ENCODE assay signal across 11 cellular contexts in the genomic region with DNA sequence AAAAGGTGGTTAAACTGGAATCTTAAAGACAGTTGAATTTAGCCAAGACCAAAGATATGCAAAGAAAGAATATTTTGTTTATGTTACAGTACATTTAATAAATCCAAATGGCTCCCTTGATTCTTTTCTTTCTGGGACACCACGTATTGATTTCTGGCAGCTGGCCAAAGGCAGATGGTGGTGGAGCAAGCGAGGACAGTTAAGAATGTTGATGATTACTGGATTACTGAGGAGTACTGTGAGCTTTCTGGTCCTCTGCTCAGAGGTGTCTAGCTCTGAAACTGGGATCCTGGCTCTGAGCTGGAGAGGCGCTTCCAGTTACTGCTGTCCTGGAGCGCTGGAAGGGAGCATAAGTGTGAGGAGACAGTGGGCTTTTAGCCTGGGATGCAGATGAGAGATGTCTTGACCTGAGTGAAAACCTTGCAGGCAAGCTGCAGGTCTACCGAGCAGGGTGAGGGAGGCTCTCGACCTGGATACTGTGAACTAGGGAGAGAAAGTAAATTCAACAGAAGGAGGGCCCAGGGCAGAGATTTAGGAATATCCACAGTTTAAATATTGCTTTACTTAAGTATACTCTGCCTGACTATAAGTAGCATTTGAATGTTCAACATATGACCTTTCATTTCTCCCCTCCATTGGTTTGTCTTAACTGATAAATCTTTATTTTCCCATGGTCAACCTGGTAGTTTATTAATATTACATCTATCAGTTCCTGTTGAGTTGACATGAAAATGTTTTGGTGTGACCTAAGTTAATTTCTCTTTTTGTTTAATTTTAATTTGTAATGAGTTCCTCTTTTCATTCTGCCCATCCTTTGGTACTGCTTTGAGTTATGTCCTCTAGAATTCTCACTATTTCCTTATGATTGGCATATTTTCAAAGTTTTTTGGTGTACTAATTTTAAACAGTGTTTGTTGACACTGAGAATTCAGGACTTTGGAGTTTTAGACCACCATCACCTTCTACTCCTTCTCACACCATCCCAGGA. TPM values are rescaled to one million over a fixed set of nuclear protein-coding genes. Genes with fewer than 3 reads are reported as not detected.
DNase-seq lines count a peak whose midpoint lies in the region; ATAC-seq and TF ChIP-seq lines count a peak whose summit lies in the region.
"Had no signal": no experiment of that assay in that cellular context is flagged by ENCODE, and none has a peak within 500 bp of the region (broad histone marks: within the 10 kb centered on the region; RNA-seq: fewer than 3 reads in every experiment).

No MANE protein-coding gene starts in this region.

- H4K20me1 ChIP-seq in BLaER1 = peaks cover 34% of the 10 kb centered on the region

- no peaks in the 10 kb centered on the region for H3K9me3 ChIP-seq in BLaER1

- no peak for ATAC-seq in GM18502 (IDR thresholded peaks at IDR 0.05; ENCODE audit: poor library complexity, unreplicated experiment)
- ATAC-seq in activated naive CD4-positive, alpha-beta T cell treated with anti-CD3 and anti-CD28 coated beads, Interleukin-2, amount 50 U/mL, for 72 hours = no peak

- H3K4me3 ChIP-seq in BLaER1 = peak overlapping the region; percentile 85
- peak overlapping the region; percentile 11 for H3K4me3 ChIP-seq in Jurkat, Clone E6-1 (ENCODE audit: low read length)
- H3K4me3 ChIP-seq: smooth muscle cell had no signal

- H3K9me3 Mint-ChIP-seq in dendritic cell treated with granulocyte-macrophage colony-stimulating factor and Interleukin-4, amounts not matched to agents 40 ng/mL and 50 ng/mL, for 4 days = no peaks in the 10 kb centered on the region
- no peaks in the 10 kb centered on the region for H3K9me3 Mint-ChIP-seq in mesothelial cell of epicardium
- H3K9me3 Mint-ChIP-seq in activated naive CD4-positive, alpha-beta T cell treated with anti-CD3 and anti-CD28 coated beads, Interleukin-2, amount 50 U/mL, for 72 hours = no peaks in the 10 kb centered on the region

- no peaks in the 10 kb centered on the region for H3K27me3 Mint-ChIP-seq in dendritic cell treated with granulocyte-macrophage colony-stimulating factor and Interleukin-4, amounts not matched to agents 40 ng/mL and 50 ng/mL, for 4 days
- peaks cover 76% of the 10 kb centered on the region for H3K27me3 Mint-ChIP-seq in mesothelial cell of epicardium (ENCODE audit: low read depth)

- H3K4me1 Mint-ChIP-seq in dendritic cell treated with granulocyte-macrophage colony-stimulating factor and Interleukin-4, amounts not matched to agents 40 ng/mL and 50 ng/mL, for 4 days (ENCODE audit: low read depth) = peaks cover 74% of the 10 kb centered on the region
- peaks cover 19% of the 10 kb centered on the region for H3K4me1 Mint-ChIP-seq in mesothelial cell of epicardium

- no peak for DNase-seq in Jurkat, Clone E6-1 (ENCODE audit: low read depth, low spot score)
- DNase-seq in NCI-H510A (lab: John Stamatoyannopoulos, UW) = peak; percentile 24
- DNase-seq in mesothelial cell of epicardium (ENCODE audit: low spot score in 2 of 2, unreplicated experiment in 2 of 2) = no peak
- DNase-seq in activated naive CD4-positive, alpha-beta T cell treated with anti-CD3 and anti-CD28 coated beads, Interleukin-2, amount 50 U/mL, for 72 hours (ENCODE audit: low spot score in 2 of 2) = no peak
- DNase-seq in activated CD4-positive, CD25-positive, alpha-beta regulatory T cell treated with anti-CD3 and anti-CD28 coated beads, Interleukin-2, amount 50 U/mL, for 72 hours = no peak
- DNase-seq: HFFc6 had no signal

- intact Hi-C loops in dendritic cell treated with granulocyte-macrophage colony-stimulating factor and Interleukin-4, amounts not matched to agents 40 ng/mL and 50 ng/mL, for 4 days (cut with micrococcal nuclease) = loop anchor here (5.0 kb wide), 1 partner anchor 37 kb away; no protein-coding TSS in a partner anchor

- peak overlapping the region; percentile 97 for H3K4me3 Mint-ChIP-seq in dendritic cell treated with granulocyte-macrophage colony-stimulating factor and Interleukin-4, amounts not matched to agents 40 ng/mL and 50 ng/mL, for 4 days
- H3K4me3 Mint-ChIP-seq in mesothelial cell of epicardium = no peak overlapping the region
- H3K4me3 Mint-ChIP-seq: HFFc6 had no signal

- H3K36me3 Mint-ChIP-seq in dendritic cell treated with granulocyte-macrophage colony-stimulating factor and Interleukin-4, amounts not matched to agents 40 ng/mL and 50 ng/mL, for 4 days (ENCODE audit: low read depth) = peaks cover 88% of the 10 kb centered on the region
- no peaks in the 10 kb centered on the region for H3K36me3 Mint-ChIP-seq in mesothelial cell of epicardium
- H3K36me3 Mint-ChIP-seq in activated naive CD4-positive, alpha-beta T cell treated with anti-CD3 and anti-CD28 coated beads, Interleukin-2, amount 50 U/mL, for 72 hours = peaks cover 5 to 7% of the 10 kb centered on the region in 2 donors

- H3K36me3 ChIP-seq in BLaER1 = peaks cover 21% of the 10 kb centered on the region

- peak overlapping the region; percentile 92 for H3K4me2 ChIP-seq in BLaER1
- H3K4me2 ChIP-seq: smooth muscle cell had no signal

- no peaks in the 10 kb centered on the region for H3K27me3 ChIP-seq in BLaER1

- H3K27ac ChIP-seq in BLaER1 = peak overlapping the region; percentile 93

- TF ChIP-seq CTCF in mesothelial cell of epicardium (IDR thresholded peaks at IDR 0.05; ENCODE audit: unreplicated experiment) = no peak

- peak overlapping the region; percentile 89 for H3K9ac ChIP-seq in BLaER1

- peak overlapping the region; percentile 100 for H3K27ac Mint-ChIP-seq in dendritic cell treated with granulocyte-macrophage colony-stimulating factor and Interleukin-4, amounts not matched to agents 40 ng/mL and 50 ng/mL, for 4 days
- H3K27ac Mint-ChIP-seq in mesothelial cell of epicardium = no peak overlapping the region
- no peak overlapping the region for H3K27ac Mint-ChIP-seq in activated naive CD4-positive, alpha-beta T cell treated with anti-CD3 and anti-CD28 coated beads, Interleukin-2, amount 50 U/mL, for 72 hours
- H3K27ac Mint-ChIP-seq: HFFc6 had no signal

- peaks cover 78% of the 10 kb centered on the region for H3K4me1 ChIP-seq in BLaER1

RNA-seq across cellular contexts. Expression of a gene that starts 3.7 kb away (rescaled TPM):
- 45.6 TPM for polyA plus RNA-seq in Jurkat, Clone E6-1 (2012; ENCODE audit: insufficient read depth, insufficient read length)
- 3.3 to 3.9 TPM (median 3.8 TPM) in 3 replicates for total RNA-seq in mesothelial cell of epicardium
- under 1 TPM; 0.16 to 0.29 TPM for total RNA-seq in activated naive CD4-positive, alpha-beta T cell treated with anti-CD3 and anti-CD28 coated beads, Interleukin-2, amount 50 U/mL, for 72 hours
- total RNA-seq: endothelial cell of umbilical vein, HFFc6 had no signal
- polyA plus RNA-seq: endothelial cell of umbilical vein, smooth muscle cell had no signal
